Comparison of ENCODE assay signal across 10 cellular contexts in genomic region chr1:169484107-169484506, GRCh38. TPM values are rescaled to one million over a fixed set of nuclear protein-coding genes. Genes with fewer than 3 reads are reported as not detected.
DNase-seq lines count a peak whose midpoint lies in the region; ATAC-seq, FAIRE-seq and TF ChIP-seq lines count a peak whose summit lies in the region.
"Had no signal": no experiment of that assay in that cellular context is flagged by ENCODE, and none has a peak within 500 bp of the region (broad histone marks: within the 10 kb centered on the region; RNA-seq: fewer than 3 reads in every experiment).

No MANE protein-coding gene starts in this region.

- H3K36me3 ChIP-seq in SK-N-MC (ENCODE audit: insufficient read depth, low read length) (no peaks in the 10 kb centered on the region), skeletal muscle tissue (ENCODE audit: control insufficient read depth in 3 of 3, insufficient read depth in 3 of 3, low read length in 3 of 3) (peaks cover 0 to 3% (median 0%) of the 10 kb centered on the region in 3 donors)

- H3K27me3 ChIP-seq in skeletal muscle tissue (ENCODE audit: control insufficient read depth in 3 of 3, insufficient read depth in 3 of 3, low read length in 3 of 3), result no peaks in the 10 kb centered on the region

- H3K4me3 ChIP-seq in SK-N-MC (peak overlapping the region; percentile 95; the same call in 1 of the 2 replicates), fibroblast of the aortic adventitia (ENCODE audit: low read depth, low read length) (peak overlapping the region; percentile 82), skeletal muscle tissue (ENCODE audit: low read length in 3 of 3) (peak overlapping the region; percentile 72 to 97 (median 87))

- H3K9ac ChIP-seq in SK-N-MC (ENCODE audit: insufficient read length) (no peak overlapping the region), skeletal muscle tissue (ENCODE audit: low read depth in 1 of 3, low read length in 3 of 3) (peak overlapping the region; percentile 95 to 97 (median 96))

- no peak for FAIRE-seq in D721Med (lab: Jason Lieb, UNC)

- DNase-seq in DMS153 (lab: John Stamatoyannopoulos, UW), result peak; percentile 26
- no peak for DNase-seq in DMS153 treated with DMSO at 0.1 percent for 48 hours (lab: John Stamatoyannopoulos, UW; ENCODE audit: unreplicated experiment)
- no peak for DNase-seq in SK-N-MC (ENCODE audit: low read depth, low spot score)
- no peak for DNase-seq in fibroblast of the aortic adventitia (ENCODE audit: low read depth)
- no peak for DNase-seq in hippocampal formation (lab: John Stamatoyannopoulos, UW)
- DNase-seq in D721Med (ENCODE audit: insufficient read length, low spot score), result no peak
- DNase-seq: NCI-H446 treated with DMSO at 0.1 percent for 48 hours had no signal

- H3K9me3 ChIP-seq in SK-N-MC (ENCODE audit: low read depth, low read length) (no peaks in the 10 kb centered on the region), skeletal muscle tissue (ENCODE audit: control insufficient read depth in 3 of 3, low read length in 3 of 3) (no peaks in the 10 kb centered on the region)

- H3K4me1 ChIP-seq in skeletal muscle tissue (ENCODE audit: control insufficient read depth in 3 of 3, insufficient read depth in 3 of 3, low read length in 3 of 3), result peaks cover 19 to 36% (median 34%) of the 10 kb centered on the region in 3 donors

- H3K27ac ChIP-seq in SK-N-MC (no peak overlapping the region), skeletal muscle tissue (ENCODE audit: low read depth, low read length) (peak overlapping the region; percentile 99)

- TF ChIP-seq CTCF in fibroblast of the aortic adventitia (IDR thresholded peaks at IDR 0.05; ENCODE audit: insufficient read depth, low read length) (no peak), D721Med (IDR thresholded peaks at IDR 0.05; ENCODE audit: insufficient read depth, missing control alignments) (no peak)

- no peak for ATAC-seq in GM19452 (IDR thresholded peaks at IDR 0.05; ENCODE audit: unreplicated experiment)

RNA-seq across cellular contexts. Expression of gene SLC19A2, which starts 1.6 kb away (rescaled TPM):
- total RNA-seq in fibroblast of the aortic adventitia (ENCODE audit: low replicate concordance) (6.0 and 7.7 TPM in 2 replicates), skeletal muscle tissue (14.1 TPM)

RNA-seq across cellular contexts. Expression of gene CCDC181, which starts 56.8 kb away (rescaled TPM):
- total RNA-seq in fibroblast of the aortic adventitia (ENCODE audit: low replicate concordance), result 1.4 and 3.1 TPM in 2 replicates
- total RNA-seq in skeletal muscle tissue, result 0.52 TPM
- total RNA-seq: mononuclear cell had no signal
